30 cellular contexts compared by ENCODE assay signal in the genomic region with DNA sequence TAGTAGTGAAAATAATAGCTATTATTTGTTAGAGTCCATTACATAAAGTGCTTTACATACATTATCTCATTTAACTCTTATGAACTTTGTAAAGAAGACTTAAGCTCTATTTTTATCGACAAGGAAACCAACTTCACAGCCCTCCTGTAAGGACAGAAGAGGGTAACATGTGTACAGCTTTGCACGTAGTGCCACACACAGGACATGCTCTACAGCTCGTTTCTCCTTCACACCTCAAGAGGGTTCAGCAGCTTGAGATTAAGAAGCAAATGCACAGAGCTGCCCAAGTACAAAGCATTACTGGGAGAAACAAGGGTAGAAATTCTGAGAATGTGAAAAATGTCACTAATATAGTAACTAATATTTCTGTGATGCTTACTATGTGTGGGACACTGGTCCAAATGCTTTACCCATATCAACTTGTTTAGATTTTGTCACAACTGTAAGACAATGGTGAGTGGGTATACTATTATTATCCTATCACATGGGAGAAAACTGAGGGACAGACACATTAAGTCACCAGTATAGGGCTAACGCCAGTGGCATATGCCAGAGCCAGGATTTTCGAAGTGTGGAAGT.
"Had no signal": no experiment of that assay in that cellular context is flagged by ENCODE, and none has a peak within 500 bp of the region (broad histone marks: within the 10 kb centered on the region; RNA-seq: fewer than 3 reads in every experiment).

No MANE protein-coding gene starts in this region.

- H3K27ac ChIP-seq: neutrophil, pancreas, prostate gland, right lobe of liver, sigmoid colon, skin epidermis, spleen, suprapubic skin, testis, tibial artery, transverse colon, upper lobe of right lung, uterus had no signal

- H3K4me1 ChIP-seq: prostate gland, right lobe of liver, sigmoid colon, spleen, suprapubic skin, testis, tibial artery, transverse colon, upper lobe of right lung, uterus had no signal

- H3K27me3 ChIP-seq: neutrophil, pancreas, right lobe of liver, sigmoid colon, spleen, suprapubic skin, testis, tibial artery, transverse colon, upper lobe of right lung, uterus had no signal

- DNase-seq: naive thymus-derived CD8-positive, alpha-beta T cell; nephron progenitor cell; nucleus accumbens; pancreas; retina; right cardiac atrium; right lobe of liver; sigmoid colon; spleen; stimulated activated CD4-positive, alpha-beta T cell treated with anti-CD3 and anti-CD28 coated beads, Interleukin-12 subunit alpha, Interleukin-12 subunit beta, amount 100 ng/mL, for 4 hours; stimulated activated CD4-positive, alpha-beta T cell treated with anti-CD3 and anti-CD28 coated beads, Interleukin-1b, Interleukin-23, amount 100 ng/mL, for 48 hours; stimulated activated CD4-positive, alpha-beta T cell treated with anti-CD3 and anti-CD28 coated beads, Interleukin-4, amount 100 ng/mL, for 1 hour; stimulated activated CD4-positive, alpha-beta T cell treated with anti-CD3 and anti-CD28 coated beads, Interleukin-4, amount 100 ng/mL, for 4 hours; stimulated activated CD8-positive, alpha-beta memory T cell treated with anti-CD3 and anti-CD28 coated beads, Interleukin-4, amount 100 ng/mL, for 48 hours; stimulated activated naive CD4-positive, alpha-beta T cell; stimulated activated naive CD8-positive, alpha-beta T cell treated with anti-CD3 and anti-CD28 coated beads, Interleukin-15, amount 100 ng/mL, for 72 hours; stimulated activated naive CD8-positive, alpha-beta T cell treated with anti-CD3 and anti-CD28 coated beads, Interleukin-15, Interleukin-2, amounts not matched to agents 100 U/mL and 50 U/mL, for 24 hours; substantia nigra; testis; tibial artery; transverse colon; upper lobe of right lung; uterus had no signal

- H3K4me2 ChIP-seq: smooth muscle cell had no signal

- H3K4me3 ChIP-seq: pancreas, prostate gland, right lobe of liver, sigmoid colon, skin epidermis, smooth muscle cell, spleen, suprapubic skin, testis, tibial artery, transverse colon, upper lobe of right lung, uterus had no signal

- ATAC-seq: naive thymus-derived CD8-positive, alpha-beta T cell; natural killer cell treated with Interleukin-12 subunit alpha and Interleukin-12 subunit beta and Interleukin-15 and Interleukin-18, amount 100 ng/mL, for 72 hours; pancreas; right lobe of liver; stimulated activated memory B cell treated with anti-CD40 and anti-IgM and Interleukin-4, amounts not matched to agents 10 μg/mL and 1 μg/mL and 100 μg/mL, for 72 hours; stimulated activated naive CD8-positive, alpha-beta T cell treated with anti-CD3 and anti-CD28 coated beads, Interleukin-15, amount 100 ng/mL, for 72 hours; stimulated activated naive CD8-positive, alpha-beta T cell treated with anti-CD3 and anti-CD28 coated beads, Interleukin-15, Interleukin-2, amounts not matched to agents 100 U/mL and 50 U/mL, for 24 hours; upper lobe of right lung had no signal

- H3K36me3 ChIP-seq: neutrophil, pancreas, prostate gland, right lobe of liver, sigmoid colon, spleen, suprapubic skin, tibial artery, transverse colon, upper lobe of right lung, uterus had no signal

- H3K9me3 ChIP-seq: neutrophil, pancreas, prostate gland, right lobe of liver, sigmoid colon, spleen, suprapubic skin, testis, tibial artery, transverse colon, upper lobe of right lung, uterus had no signal
